8 cellular contexts compared by ENCODE assay signal in the genomic region with DNA sequence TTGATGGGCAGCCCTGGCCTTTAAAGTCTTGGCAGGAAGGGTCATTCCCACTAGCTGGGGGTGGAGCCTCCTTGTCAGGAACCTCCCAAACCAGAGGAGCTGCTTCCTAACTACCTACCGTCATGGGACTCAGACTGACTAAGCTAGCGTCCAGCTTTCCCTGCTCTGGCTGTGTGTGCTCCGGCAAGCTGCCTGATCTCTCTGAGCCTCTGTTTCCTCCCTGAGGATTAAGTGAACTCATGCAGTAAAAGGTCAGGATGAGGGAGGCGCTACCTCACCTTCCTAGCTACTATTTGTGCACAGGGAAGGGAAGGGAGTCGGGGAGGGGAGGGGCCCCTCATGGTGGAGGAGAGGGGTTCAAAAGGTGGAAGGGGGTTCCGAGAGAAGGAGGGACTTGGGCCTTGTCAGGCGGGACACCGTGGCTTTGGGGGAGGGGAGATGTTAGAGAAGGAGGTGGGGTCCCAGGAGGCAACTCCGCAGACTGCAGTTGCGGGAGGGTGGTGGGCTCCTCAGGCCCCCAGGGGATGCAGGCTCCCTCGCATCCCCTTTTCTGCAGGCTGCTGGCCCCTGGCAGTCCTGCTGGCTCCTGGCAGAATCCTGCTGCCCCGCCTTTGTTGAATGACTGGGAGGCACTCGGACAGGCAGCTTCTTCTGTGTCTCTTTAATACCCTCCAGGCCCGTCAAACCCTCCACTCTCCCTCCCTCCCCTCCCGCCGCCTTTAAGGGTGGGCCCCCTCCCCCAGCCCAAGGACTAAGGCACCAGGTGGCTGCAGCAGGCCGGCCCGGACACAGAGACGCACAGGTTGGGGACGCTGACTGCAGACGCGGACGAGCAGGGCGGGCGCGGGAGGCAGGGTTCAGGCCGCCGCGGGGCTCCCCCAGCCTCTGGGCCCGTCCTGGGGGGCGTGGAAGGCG. TPM values are rescaled to one million over a fixed set of nuclear protein-coding genes. Genes with fewer than 3 reads are reported as not detected.
DNase-seq lines count a peak whose midpoint lies in the region; ATAC-seq and TF ChIP-seq lines count a peak whose summit lies in the region.

No MANE protein-coding gene starts in this region.

- H3F3A ChIP-seq in smooth muscle cell (ENCODE audit: low read depth) = no peaks in the 10 kb centered on the region

- ATAC-seq in activated naive CD4-positive, alpha-beta T cell treated with anti-CD3 and anti-CD28 coated beads, Interleukin-2, amount 50 U/mL, for 72 hours = peak; percentile 7 to 34

- peak overlapping the region; percentile 98 for H2AFZ ChIP-seq in smooth muscle cell (ENCODE audit: low read depth)

- no peaks in the 10 kb centered on the region for H3K36me3 Mint-ChIP-seq in activated naive CD4-positive, alpha-beta T cell treated with anti-CD3 and anti-CD28 coated beads, Interleukin-2, amount 50 U/mL, for 72 hours
- no peaks in the 10 kb centered on the region for H3K36me3 Mint-ChIP-seq in HFFc6 (ENCODE audit: low read depth)

- H3K9me3 Mint-ChIP-seq in activated naive CD4-positive, alpha-beta T cell treated with anti-CD3 and anti-CD28 coated beads, Interleukin-2, amount 50 U/mL, for 72 hours = no peaks in the 10 kb centered on the region
- H3K9me3 Mint-ChIP-seq in HFFc6 = no peaks in the 10 kb centered on the region

- no peaks in the 10 kb centered on the region for H3K9me3 ChIP-seq in HUES6 (ENCODE audit: control insufficient read depth, insufficient read depth, low read depth, low read length)
- H3K9me3 ChIP-seq in iPS DF 6.9 (ENCODE audit: control insufficient read depth, insufficient read depth, low read length) = no peaks in the 10 kb centered on the region
- H3K9me3 ChIP-seq in smooth muscle cell (replicated peaks; ENCODE audit: low read depth) = no peaks in the 10 kb centered on the region

- peak; percentile 8 for TF ChIP-seq CTCF in smooth muscle cell (IDR thresholded peaks at IDR 0.05; ENCODE audit: borderline replicate concordance, insufficient read depth, poor library complexity, severe bottlenecking)
- no peak for TF ChIP-seq CTCF in HFFc6 (IDR thresholded peaks at IDR 0.05)

- H3K27me3 ChIP-seq in HUES6 (ENCODE audit: control insufficient read depth, insufficient read depth, low read length) (peaks cover 44% of the 10 kb centered on the region), iPS DF 6.9 (ENCODE audit: control insufficient read depth, insufficient read depth, low read length) (0 out of 2 replicates have a peak, but pooled peaks cover 2% of the 10 kb centered on the region), smooth muscle cell (ENCODE audit: low read depth) (peaks cover 31% of the 10 kb centered on the region)

- peak overlapping the region; percentile 100 for H3K4me2 ChIP-seq in smooth muscle cell

- no CpG with 5 or more reads among the region's 32 CpGs for whole genome bisulfite sequencing in iPS DF 6.9 (ENCODE audit: insufficient coverage, insufficient read length)
- 4% methylated on average over 28 of the region's 32 CpGs for WGBS in smooth muscle cell (ENCODE audit: low lambda C conversion rate)

- H3K27ac ChIP-seq in HUES6 (ENCODE audit: low read depth, low read length) (no peak overlapping the region), iPS DF 6.9 (ENCODE audit: low read length) (no peak overlapping the region), smooth muscle cell (ENCODE audit: low read depth) (no peak overlapping the region)

- H3K9ac ChIP-seq in HUES6 (ENCODE audit: low read length) (peak overlapping the region; percentile 48), smooth muscle cell (ENCODE audit: low read depth) (peak overlapping the region; percentile 20)

- no peak overlapping the region for H3K27ac Mint-ChIP-seq in activated naive CD4-positive, alpha-beta T cell treated with anti-CD3 and anti-CD28 coated beads, Interleukin-2, amount 50 U/mL, for 72 hours
- no peak overlapping the region for H3K27ac Mint-ChIP-seq in HFFc6

- no peaks in the 10 kb centered on the region for H4K20me1 ChIP-seq in smooth muscle cell (ENCODE audit: low read depth)

- DNase-seq in DMS 273 (lab: John Stamatoyannopoulos, UW; ENCODE audit: unreplicated experiment) (peak; percentile 62), DMS 273 treated with DMSO at 0.1 percent for 48 hours (lab: John Stamatoyannopoulos, UW) (no peak), iPS DF 6.9 (ENCODE audit: low read depth, low spot score) (no peak), smooth muscle cell (lab: John Stamatoyannopoulos, UW; ENCODE audit: unreplicated experiment) (no peak), dedifferentiated amniotic fluid mesenchymal stem cell (ENCODE audit: extremely low spot score) (no peak), HFFc6 (no peak)
- no peak for DNase-seq in activated naive CD4-positive, alpha-beta T cell treated with anti-CD3 and anti-CD28 coated beads, Interleukin-2, amount 50 U/mL, for 72 hours (ENCODE audit: low spot score in 2 of 2)

- no peaks in the 10 kb centered on the region for H3K4me1 Mint-ChIP-seq in HFFc6 (ENCODE audit: low read depth)

- H3K4me3 ChIP-seq in HUES6 (ENCODE audit: low read depth, low read length) (peak overlapping the region; percentile 75), iPS DF 6.9 (ENCODE audit: low read length) (peak overlapping the region; percentile 52; the same call in 1 of the 2 replicates), smooth muscle cell (peak overlapping the region; percentile 81)

- peaks cover 37% of the 10 kb centered on the region for H3K27me3 Mint-ChIP-seq in HFFc6 (ENCODE audit: insufficient read depth)

- H3K4me3 Mint-ChIP-seq in HFFc6 = no peak overlapping the region

- H3K79me2 ChIP-seq in smooth muscle cell (ENCODE audit: low read depth) = no peaks in the 10 kb centered on the region

- H3K36me3 ChIP-seq in HUES6 (ENCODE audit: control insufficient read depth, insufficient read depth, low read length) (no peaks in the 10 kb centered on the region), iPS DF 6.9 (ENCODE audit: control insufficient read depth, insufficient read depth, low read length) (no peaks in the 10 kb centered on the region), smooth muscle cell (ENCODE audit: low read depth) (no peaks in the 10 kb centered on the region)

- H3K4me1 ChIP-seq in HUES6 (ENCODE audit: control insufficient read depth, insufficient read depth, low read length) = peaks cover 22% of the 10 kb centered on the region
- 0 out of 2 replicates have a peak, but pooled peaks cover 2% of the 10 kb centered on the region for H3K4me1 ChIP-seq in iPS DF 6.9 (ENCODE audit: control insufficient read depth, insufficient read depth, low read length)
- peaks cover 12% of the 10 kb centered on the region for H3K4me1 ChIP-seq in smooth muscle cell (ENCODE audit: low read depth)

RNA-seq across cellular contexts. Expression of a gene that starts 9.6 kb away (rescaled TPM):
- not detected for total RNA-seq in activated naive CD4-positive, alpha-beta T cell treated with anti-CD3 and anti-CD28 coated beads, Interleukin-2, amount 50 U/mL, for 72 hours
- total RNA-seq in smooth muscle cell = 10.2 and 13.6 TPM in 2 replicates
- polyA plus RNA-seq in smooth muscle cell = 3.7 and 6.2 TPM in 2 replicates
- total RNA-seq in HFFc6 (2021; fragmentation: NEBNext Ultra II Directional; extraction: Animal tissue kit (Norgen Biotek cat#: 25700)) = not detected

RNA-seq across cellular contexts. Expression of a gene that starts 9.7 kb away (rescaled TPM):
- total RNA-seq in activated naive CD4-positive, alpha-beta T cell treated with anti-CD3 and anti-CD28 coated beads, Interleukin-2, amount 50 U/mL, for 72 hours = not detected
- not detected in 2 replicates for total RNA-seq in smooth muscle cell
- polyA plus RNA-seq in smooth muscle cell = 0.13 and 0.18 TPM in 2 replicates
- total RNA-seq in HFFc6 (2021; fragmentation: NEBNext Ultra II Directional; extraction: Animal tissue kit (Norgen Biotek cat#: 25700)) = not detected

RNA-seq across cellular contexts. Expression of a gene that starts 15.3 kb away (rescaled TPM):
- not detected for total RNA-seq in activated naive CD4-positive, alpha-beta T cell treated with anti-CD3 and anti-CD28 coated beads, Interleukin-2, amount 50 U/mL, for 72 hours
- total RNA-seq in smooth muscle cell = 0.09 and 2.6 TPM in 2 replicates
- 2.1 and 3.3 TPM in 2 replicates for polyA plus RNA-seq in smooth muscle cell
- total RNA-seq in HFFc6 (2021; fragmentation: NEBNext Ultra II Directional; extraction: Animal tissue kit (Norgen Biotek cat#: 25700)) = not detected

RNA-seq across cellular contexts. Expression of a gene that starts 41.5 kb away (rescaled TPM):
- total RNA-seq in activated naive CD4-positive, alpha-beta T cell treated with anti-CD3 and anti-CD28 coated beads, Interleukin-2, amount 50 U/mL, for 72 hours = under 1 TPM; 0.31 to 0.34 TPM
- total RNA-seq in smooth muscle cell = 0.09 and 0.54 TPM in 2 replicates
- 0.22 TPM in 1 of 2 replicates, not detected in the other for polyA plus RNA-seq in smooth muscle cell
- under 1 TPM; 0.07 to 0.30 (median 0.16) TPM for total RNA-seq in HFFc6 (2021; fragmentation: NEBNext Ultra II Directional; extraction: Animal tissue kit (Norgen Biotek cat#: 25700))
